ENCODE assay signal across 1 cellular context in genomic region chr12:56267443-56268071, GRCh38.
A peak's percentile ranks its signal among the peaks of the same experiment; 100 is the strongest.
TF ChIP-seq lines count a peak whose summit lies in the region.

No MANE protein-coding gene starts in this region.

TF ChIP-seq in K562, 482 proteins besides CTCF, POLR2A, EP300 and RAD21 (continued from another document and continues in another):
- no peak for TF ChIP-seq PBX2 (CRISPR knock-in tag; IDR thresholded peaks at IDR 0.05; ENCODE audit: low read depth)
- TF ChIP-seq PBX2 (tag; conservative IDR thresholded peaks at IDR 0.05; ENCODE audit: low read depth), result no peak
- TF ChIP-seq ZBTB12 (CRISPR knock-in tag; IDR thresholded peaks at IDR 0.05), result no peak
- TF ChIP-seq RFX5 (IDR thresholded peaks at IDR 0.05; ENCODE audit: low read depth, low read length), result no peak
- TF ChIP-seq HMGXB4 (CRISPR knock-in tag; IDR thresholded peaks at IDR 0.05), result no peak
- no peak for TF ChIP-seq ZNF197 (CRISPR knock-in tag; IDR thresholded peaks at IDR 0.05; ENCODE audit: low read depth)
- no peak for TF ChIP-seq STAT5A (IDR thresholded peaks at IDR 0.05; ENCODE audit: borderline replicate concordance, low read length)
- no peak for TF ChIP-seq GMEB1 (CRISPR knock-in tag; IDR thresholded peaks at IDR 0.05)
- no peak for TF ChIP-seq PPARD (CRISPR knock-in tag; IDR thresholded peaks at IDR 0.05)
- TF ChIP-seq SNRNP70 (optimal IDR thresholded peaks at IDR 0.05; ENCODE audit: low read depth, low read length), result no peak
- TF ChIP-seq ZNF699 (CRISPR knock-in tag; IDR thresholded peaks at IDR 0.05; ENCODE audit: insufficient replicate concordance), result no peak
- no peak for TF ChIP-seq KHSRP (IDR thresholded peaks at IDR 0.05)
- no peak for TF ChIP-seq SMAD2 (IDR thresholded peaks at IDR 0.05; ENCODE audit: low read depth, low read length)
- no peak for TF ChIP-seq E4F1 (CRISPR knock-in tag; IDR thresholded peaks at IDR 0.05; ENCODE audit: borderline replicate concordance)
- TF ChIP-seq KDM1A (IDR thresholded peaks at IDR 0.05), result peak in 1 of 2 experiments; percentile 23; a peak in 1 of 4 replicates
- no peak for TF ChIP-seq PHTF2 (CRISPR knock-in tag; IDR thresholded peaks at IDR 0.05)
- no peak for TF ChIP-seq ZBTB1 (CRISPR knock-in tag; IDR thresholded peaks at IDR 0.05; ENCODE audit: borderline replicate concordance, low read depth)
- TF ChIP-seq POLR2H (tag; IDR thresholded peaks at IDR 0.05; ENCODE audit: low read depth), result no peak
- no peak for TF ChIP-seq YBX1 (IDR thresholded peaks at IDR 0.05)
- TF ChIP-seq POLR3A (IDR thresholded peaks at IDR 0.05; ENCODE audit: borderline replicate concordance, extremely low read depth, insufficient read depth, insufficient read length), result no peak
- TF ChIP-seq NCOR1 (IDR thresholded peaks at IDR 0.05), result peak; percentile 8; the same call in 1 of the 2 replicates
- no peak for TF ChIP-seq RNF2 (IDR thresholded peaks at IDR 0.05)
- no peak for TF ChIP-seq SMARCE1 (IDR thresholded peaks at IDR 0.05)
- TF ChIP-seq SP2 (IDR thresholded peaks at IDR 0.05; ENCODE audit: extremely low read depth, low read depth, low read length, poor library complexity, severe bottlenecking), result no peak
- TF ChIP-seq IRF9 (tag; IDR thresholded peaks at IDR 0.05), result no peak
- no peak for TF ChIP-seq ZFP36 (IDR thresholded peaks at IDR 0.05; ENCODE audit: low read depth, low read length, partially characterized antibody)
- no peak for TF ChIP-seq SIN3A (IDR thresholded peaks at IDR 0.05; ENCODE audit: borderline replicate concordance in 2 of 2, control insufficient read depth in 1 of 2, low read depth in 2 of 2, low read length in 2 of 2)
- no peak for TF ChIP-seq ZFP1 (CRISPR knock-in tag; IDR thresholded peaks at IDR 0.05)
- no peak for TF ChIP-seq GABPB2 (CRISPR knock-in tag; conservative IDR thresholded peaks at IDR 0.05)
- no peak for TF ChIP-seq XRCC4 (IDR thresholded peaks at IDR 0.05; ENCODE audit: extremely low read depth, insufficient read depth, insufficient read length)
- TF ChIP-seq GTF2E2 (tag; IDR thresholded peaks at IDR 0.05), result no peak
- no peak for TF ChIP-seq GATAD2A (IDR thresholded peaks at IDR 0.05)
- TF ChIP-seq CCAR2 (IDR thresholded peaks at IDR 0.05; ENCODE audit: low read depth, low read length), result no peak
- TF ChIP-seq SMAD3 (CRISPR knock-in tag; conservative IDR thresholded peaks at IDR 0.05), result no peak
- TF ChIP-seq THRA (IDR thresholded peaks at IDR 0.05), result peak; percentile 94
- no peak for TF ChIP-seq MAFK (IDR thresholded peaks at IDR 0.05; ENCODE audit: low read length)
- TF ChIP-seq HDAC6 (IDR thresholded peaks at IDR 0.05; ENCODE audit: low read depth, low read length), result no peak
- TF ChIP-seq CHAMP1 (IDR thresholded peaks at IDR 0.05), result no peak
- TF ChIP-seq TAF7 (tag; IDR thresholded peaks at IDR 0.05), result no peak
- TF ChIP-seq ZNF224 (CRISPR knock-in tag; IDR thresholded peaks at IDR 0.05), result no peak
- TF ChIP-seq PKNOX1 (IDR thresholded peaks at IDR 0.05), result no peak
- no peak for TF ChIP-seq ZNF23 (CRISPR knock-in tag; IDR thresholded peaks at IDR 0.05)
- no peak for TF ChIP-seq TRIM24 (IDR thresholded peaks at IDR 0.05)
- no peak for TF ChIP-seq NR2F6 (CRISPR knock-in tag; IDR thresholded peaks at IDR 0.05)
- TF ChIP-seq MYBL2 (IDR thresholded peaks at IDR 0.05; ENCODE audit: low read depth), result no peak
- TF ChIP-seq MYBL2 (CRISPR knock-in tag; IDR thresholded peaks at IDR 0.05; ENCODE audit: borderline replicate concordance), result no peak
